Comparison of ENCODE assay signal across 8 cellular contexts in genomic region chr17:37607637-37608368, GRCh38. TPM values are rescaled to one million over a fixed set of nuclear protein-coding genes. Genes with fewer than 3 reads are reported as not detected.
DNase-seq lines count a peak whose midpoint lies in the region; ATAC-seq, FAIRE-seq and TF ChIP-seq lines count a peak whose summit lies in the region.

No MANE protein-coding gene starts in this region.

- peak overlapping the region in 2 of 4 donors; percentile 88 to 91 for H3K27ac ChIP-seq in pancreas

- H3K4me3 ChIP-seq in endocrine pancreas (ENCODE audit: control insufficient read depth, insufficient read depth, low read length) = peak overlapping the region; percentile 98
- H3K4me3 ChIP-seq in pancreas = peak overlapping the region; percentile 62 to 99 (median 91)

- peak overlapping the region; percentile 91 to 92 for H3K27ac Mint-ChIP-seq in T-cell

- POLR2A ChIA-PET in T-cell (lab: Charles Lee) = interaction anchor here (0.6 kb wide), 2 partner anchors 21 to 744 kb away, joined by 3 to 21 read pairs; partner anchors contain the start of gene SOCS7 (in 1 of the 2)

- peaks cover 51 to 58% (median 53%) of the 10 kb centered on the region in 3 donors for H3K4me1 Mint-ChIP-seq in T-cell

- H3K36me3 ChIP-seq in endocrine pancreas (ENCODE audit: control insufficient read depth, insufficient read depth, low read length) (no peaks in the 10 kb centered on the region), pancreas (no peaks in the 10 kb centered on the region)

- DNase-seq in GM12892 (ENCODE audit: insufficient read length) = peak; percentile 11
- DNase-seq in T-cell = peak in 22 of 34 experiments; percentile 3 to 40 (median 20)
- no peak for DNase-seq in pancreas
- no peak for DNase-seq in DMS153 (lab: John Stamatoyannopoulos, UW)

- H3K4me3 Mint-ChIP-seq in T-cell = peak overlapping the region; percentile 81 to 90 (median 90)

- intact Hi-C loops in pancreas (cut with DNase I) = no loop called here

- peaks cover 7% of the 10 kb centered on the region for H3K4me1 ChIP-seq in endocrine pancreas (ENCODE audit: control insufficient read depth, insufficient read depth, low read length)
- peaks cover 0 to 24% (median 0%) of the 10 kb centered on the region in 3 donors for H3K4me1 ChIP-seq in pancreas

- 62 to 69% methylated on average over 26 of the region's 26 CpGs for WGBS in pancreas, 2 donors

- FAIRE-seq in GM12892 (lab: Jason Lieb, UNC) = no peak
- no peak for FAIRE-seq in pancreas (lab: Jason Lieb, UNC)

- H3K9me3 Mint-ChIP-seq in T-cell = no peaks in the 10 kb centered on the region

- H3K27me3 ChIP-seq in endocrine pancreas (ENCODE audit: control insufficient read depth, insufficient read depth, low read length) (no peaks in the 10 kb centered on the region), pancreas (no peaks in the 10 kb centered on the region)

- CTCF ChIA-PET in T-cell (lab: Charles Lee) = interaction anchor here in 1 of 2 donors (2.2 kb wide), 1 partner anchor 8 kb away, joined by 9 read pairs; no protein-coding TSS in a partner anchor

- peaks cover 6% of the 10 kb centered on the region for H3K36me3 Mint-ChIP-seq in T-cell

- TF ChIP-seq CTCF in pancreas (IDR thresholded peaks at IDR 0.05) = no peak

- H3K27me3 Mint-ChIP-seq in T-cell = no peaks in the 10 kb centered on the region

- no peak for TF ChIP-seq POLR2A in GM12892 (IDR thresholded peaks at IDR 0.05; ENCODE audit: low read depth, low read length)

- peak in 2 of 4 experiments; percentile 25 to 36 for ATAC-seq in T-cell (replicated peaks in 1 of 4)
- ATAC-seq in pancreas = no peak
- no peak for ATAC-seq in HG02885 (IDR thresholded peaks at IDR 0.05; ENCODE audit: poor library complexity, unreplicated experiment)
- ATAC-seq in GM18909 (IDR thresholded peaks at IDR 0.05; ENCODE audit: poor library complexity, unreplicated experiment) = no peak
- no peak for ATAC-seq in HG02852 (IDR thresholded peaks at IDR 0.05; ENCODE audit: unreplicated experiment)

- H3K9ac ChIP-seq in endocrine pancreas (ENCODE audit: control insufficient read depth, insufficient read depth, low read length) = no peak overlapping the region

- H3K9me3 ChIP-seq in endocrine pancreas (ENCODE audit: control insufficient read depth, low read length) (no peaks in the 10 kb centered on the region), pancreas (no peaks in the 10 kb centered on the region)

RNA-seq across cellular contexts. Expression of gene SYNRG, which starts 1.4 kb away (rescaled TPM):
- polyA plus RNA-seq in GM12892 (2012; ENCODE audit: missing spikeins) = 18.5 TPM
- 100 to 1,000 TPM; 103 to 118 (median 113) TPM for total RNA-seq in T-cell
- total RNA-seq in pancreas = 10 to 100 TPM; 14.1 to 26.0 (median 18.4) TPM
- 1 to 10 TPM; 7.4 to 9.7 TPM for polyA plus RNA-seq in pancreas

RNA-seq across cellular contexts. Expression of gene DDX52, which starts 35.4 kb away (rescaled TPM):
- 17.6 TPM for polyA plus RNA-seq in GM12892 (2012; ENCODE audit: missing spikeins)
- 10 to 100 TPM; 21.6 to 34.0 (median 25.7) TPM for total RNA-seq in T-cell
- 10 to 100 TPM in 4 of 6 donors, 1 to 10 TPM in 2; 9.5 to 21.4 (median 11.1) TPM for total RNA-seq in pancreas
- 1 to 10 TPM; 7.7 to 9.3 TPM for polyA plus RNA-seq in pancreas

Comparison
In these comparisons a context has a peak if more than half of its experiments do, and no peak if none do; other contexts are left out.
1. DNase-seq: peak in GM12892 (single experiment) and T-cell (22 of 34); none in pancreas (0 of 6) and DMS153 (single experiment).